Comparison of ENCODE assay signal across 12 cellular contexts in the genomic region with DNA sequence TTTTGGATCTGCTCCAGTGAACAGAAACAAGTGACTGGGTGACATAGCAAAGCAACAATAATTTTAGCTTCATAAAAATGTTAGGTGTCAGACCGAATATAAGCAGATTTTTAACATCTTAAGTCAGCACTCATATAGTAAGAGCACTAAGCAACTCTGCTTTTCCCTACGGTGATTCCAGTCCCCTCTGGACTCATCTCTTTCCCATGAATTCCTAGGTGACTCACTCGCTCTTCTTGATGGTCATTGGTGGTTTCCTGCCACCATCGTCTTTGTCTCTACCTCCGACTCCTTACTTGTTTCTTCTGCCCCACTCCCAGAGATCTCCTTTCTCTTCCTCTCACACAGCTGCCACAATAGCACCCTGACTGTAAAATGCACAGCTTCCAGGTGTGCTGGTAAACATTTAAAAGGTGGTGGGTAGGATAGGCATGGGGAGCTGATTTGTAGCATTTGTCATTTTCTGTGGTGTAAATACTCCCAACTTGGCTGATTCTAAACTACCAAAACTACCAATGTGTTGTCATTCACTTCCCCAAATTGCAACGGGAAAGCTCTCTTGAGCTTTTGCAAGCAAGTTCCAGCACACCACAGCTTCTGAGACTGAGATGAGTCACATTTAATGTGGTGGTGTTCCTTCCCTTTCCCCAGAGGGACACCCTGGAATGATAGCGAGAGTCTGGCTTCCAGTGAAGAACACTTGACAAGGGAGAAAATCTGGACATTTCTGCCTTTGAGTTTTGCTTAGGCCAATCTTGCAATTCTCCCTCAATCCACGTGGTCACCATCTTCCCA. TPM values are rescaled to one million over a fixed set of nuclear protein-coding genes. Genes with fewer than 3 reads are reported as not detected.
DNase-seq lines count a peak whose midpoint lies in the region; ATAC-seq and TF ChIP-seq lines count a peak whose summit lies in the region.
"Had no signal": no experiment of that assay in that cellular context is flagged by ENCODE, and none has a peak within 500 bp of the region (broad histone marks: within the 10 kb centered on the region; RNA-seq: fewer than 3 reads in every experiment).

No MANE protein-coding gene starts in this region.

- TF ChIP-seq POLR2A in NB4 (IDR thresholded peaks at IDR 0.05; ENCODE audit: extremely low read depth, insufficient read length): no peak

- no peak for ATAC-seq in HG03571 (IDR thresholded peaks at IDR 0.05; ENCODE audit: unreplicated experiment)
- ATAC-seq in GM19328 (IDR thresholded peaks at IDR 0.05; ENCODE audit: unreplicated experiment): no peak

- dilution Hi-C loops in mammary epithelial cell (cut with HindIII; ENCODE audit: low sequenced_read_pairs): no loop called here

- H3K9me3 ChIP-seq in mammary epithelial cell (replicated peaks; ENCODE audit: insufficient read depth, low read length): no peaks in the 10 kb centered on the region

- in situ Hi-C loops in mammary epithelial cell (cut with MboI; ENCODE audit: low sequenced_read_pairs in 2 of 2): no loop called here

- peak overlapping the region; percentile 71 for H3K27ac ChIP-seq in mammary epithelial cell (ENCODE audit: insufficient read depth, low read depth, low read length)
- H3K27ac ChIP-seq in substantia nigra (ENCODE audit: low read depth, low read length, poor library complexity, severe bottlenecking): no peak overlapping the region
- H3K27ac ChIP-seq: parathyroid adenoma had no signal

- no TSS peak for BruUV-seq in mammary epithelial cell (replicated peaks; lab: Mats Ljungman, UMichigan)

- H3K4me2 ChIP-seq in mammary epithelial cell (ENCODE audit: insufficient read depth, low read depth, low read length): peak overlapping the region; percentile 84

- H4K20me1 ChIP-seq in mammary epithelial cell (ENCODE audit: insufficient read depth, low read length): no peaks in the 10 kb centered on the region

- 21% methylated on average over 8 of the region's 8 CpGs for WGBS in mammary epithelial cell (ENCODE audit: low coverage, missing lambda C conversion rate)

- no peaks in the 10 kb centered on the region for H3K36me3 ChIP-seq in mammary epithelial cell (ENCODE audit: insufficient read depth, low read length)

- peaks cover 28% of the 10 kb centered on the region for H3K4me1 ChIP-seq in mammary epithelial cell (ENCODE audit: insufficient read depth, low read length)
- H3K4me1 ChIP-seq: parathyroid adenoma had no signal

- H3K79me2 ChIP-seq in mammary epithelial cell (ENCODE audit: insufficient read depth, low read length): no peaks in the 10 kb centered on the region
- H3K79me2 ChIP-seq: parathyroid adenoma had no signal

- CTCF ChIA-PET in mammary epithelial cell (lab: Charles Lee; ENCODE audit: low non-redundant PET): no interaction called here

- DNase-seq in GF-D8 (lab: John Stamatoyannopoulos, UW) (peak; percentile 47), NB4 (ENCODE audit: low read depth) (peak; percentile 84), mammary epithelial cell (peak; percentile 85), myocyte (ENCODE audit: low read depth) (peak; percentile 62), substantia nigra (lab: John Stamatoyannopoulos, UW) (no peak), NCI-H2081 treated with DMSO at 0.1 percent for 48 hours (lab: John Stamatoyannopoulos, UW) (no peak)
- DNase-seq: aorta, NCI-H82, T1000 had no signal

- intact Hi-C loops in mammary epithelial cell (cut with micrococcal nuclease): no loop called here

- no peaks in the 10 kb centered on the region for H3K27me3 ChIP-seq in mammary epithelial cell (ENCODE audit: insufficient read depth, low read length)

- H2AFZ ChIP-seq in mammary epithelial cell (ENCODE audit: low read depth, low read length): peak overlapping the region; percentile 74
- H2AFZ ChIP-seq: parathyroid adenoma had no signal

- TF ChIP-seq CTCF in NB4 (IDR thresholded peaks at IDR 0.05; ENCODE audit: low read depth, low read length) (no peak), mammary epithelial cell (conservative IDR thresholded peaks at IDR 0.05 in 1 of 2, IDR thresholded peaks at IDR 0.05 in 1 of 2; ENCODE audit: extremely low read depth in 1 of 2, insufficient read depth in 1 of 2, low read depth in 1 of 2, low read length in 2 of 2) (no peak)

- H3K4me3 ChIP-seq in NB4 (ENCODE audit: low read depth, low read length): peak overlapping the region; percentile 40
- H3K4me3 ChIP-seq in mammary epithelial cell (replicated peaks in 1 of 3; ENCODE audit: insufficient read depth in 1 of 3, low read depth in 2 of 3, low read length in 3 of 3): peak overlapping the region in 1 of 3 experiments; percentile 10

- H3K9ac ChIP-seq in mammary epithelial cell (ENCODE audit: insufficient read depth, low read length): no peak overlapping the region
- H3K9ac ChIP-seq: parathyroid adenoma had no signal

RNA-seq across cellular contexts. Expression of gene CLDN10, which starts 42.8 kb away (rescaled TPM):
- total RNA-seq in mammary epithelial cell (under 1 TPM in 1 of 2 donors, not detected in 1; 0.17 TPM), myocyte (not detected in 2 replicates)
- polyA plus RNA-seq in mammary epithelial cell: not detected
- polyA minus RNA-seq in mammary epithelial cell: not detected
- polyA plus RNA-seq in myocyte (2012): 0.06 TPM

Comparison
In these comparisons a context has a peak if more than half of its experiments do, and no peak if none do; other contexts are left out.
1. DNase-seq: peak in GF-D8 (single experiment), NB4 (single experiment), mammary epithelial cell (single experiment) and myocyte (single experiment); none in substantia nigra (0 of 49) and NCI-H2081 treated with DMSO at 0.1 percent for 48 hours (single experiment).